ENCODE assay signal across 1 cellular context in the genomic region with DNA sequence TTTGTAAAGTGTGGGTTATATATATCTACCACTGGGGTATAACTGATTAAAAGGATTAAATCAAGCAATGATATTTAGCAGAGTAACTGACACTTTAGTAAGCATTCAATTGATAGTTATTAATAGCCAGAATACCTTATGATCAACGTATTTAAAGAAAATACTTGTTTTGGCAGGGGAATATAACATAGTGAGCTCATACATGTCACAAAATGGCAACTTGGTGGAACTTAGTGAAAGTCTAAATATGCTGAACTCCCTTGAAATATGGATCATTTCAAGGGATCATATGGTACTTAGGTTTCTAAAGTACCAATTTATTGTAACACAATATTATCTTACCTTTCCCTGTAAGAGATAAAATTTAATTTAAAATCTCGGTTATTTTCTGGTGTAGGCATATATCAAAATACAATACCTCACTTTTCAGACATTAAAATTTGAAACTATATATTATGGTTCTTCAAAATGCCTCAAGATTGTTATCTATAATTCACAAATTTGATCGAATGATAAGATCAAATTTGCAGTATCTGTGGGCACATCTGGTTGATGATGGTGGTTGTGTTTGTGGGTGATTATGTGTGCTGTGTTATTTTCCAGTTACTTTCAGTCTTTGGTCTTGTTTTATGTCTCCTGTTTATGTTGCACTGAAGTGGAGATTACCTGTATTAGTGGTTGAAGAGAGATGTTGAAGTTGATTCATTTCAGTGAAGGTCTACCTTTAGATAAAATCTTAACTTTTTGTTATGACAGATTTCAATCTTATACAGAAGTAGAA.
TF ChIP-seq lines count a peak whose summit lies in the region.

No MANE protein-coding gene starts in this region.

TF ChIP-seq in WTC11, 78 proteins besides CTCF, POLR2A, EP300 and RAD21 (continued from another document):
- TF ChIP-seq NR3C1 (CRISPR knock-in tag; conservative IDR thresholded peaks at IDR 0.05; ENCODE audit: low read depth) (no peak), SOX15 (CRISPR knock-in tag; IDR thresholded peaks at IDR 0.05) (no peak), ESRRA (CRISPR knock-in tag; IDR thresholded peaks at IDR 0.05; ENCODE audit: borderline replicate concordance) (no peak), ZNF219 (CRISPR knock-in tag; IDR thresholded peaks at IDR 0.05; ENCODE audit: borderline replicate concordance) (no peak), NFE2L1 (CRISPR knock-in tag; IDR thresholded peaks at IDR 0.05) (no peak), FOXK1 (CRISPR knock-in tag; IDR thresholded peaks at IDR 0.05) (no peak), CBFB (CRISPR knock-in tag; IDR thresholded peaks at IDR 0.05; ENCODE audit: low read depth) (no peak), ZNF232 (CRISPR knock-in tag; IDR thresholded peaks at IDR 0.05) (no peak), TP53 (CRISPR knock-in tag; IDR thresholded peaks at IDR 0.05) (no peak), GRHL2 (CRISPR knock-in tag; IDR thresholded peaks at IDR 0.05; ENCODE audit: insufficient replicate concordance, severe bottlenecking) (no peak), OVOL2 (CRISPR knock-in tag; IDR thresholded peaks at IDR 0.05; ENCODE audit: borderline replicate concordance) (no peak), ZNF423 (CRISPR knock-in tag; IDR thresholded peaks at IDR 0.05) (no peak)
- TF ChIP-seq, protein P1, sequence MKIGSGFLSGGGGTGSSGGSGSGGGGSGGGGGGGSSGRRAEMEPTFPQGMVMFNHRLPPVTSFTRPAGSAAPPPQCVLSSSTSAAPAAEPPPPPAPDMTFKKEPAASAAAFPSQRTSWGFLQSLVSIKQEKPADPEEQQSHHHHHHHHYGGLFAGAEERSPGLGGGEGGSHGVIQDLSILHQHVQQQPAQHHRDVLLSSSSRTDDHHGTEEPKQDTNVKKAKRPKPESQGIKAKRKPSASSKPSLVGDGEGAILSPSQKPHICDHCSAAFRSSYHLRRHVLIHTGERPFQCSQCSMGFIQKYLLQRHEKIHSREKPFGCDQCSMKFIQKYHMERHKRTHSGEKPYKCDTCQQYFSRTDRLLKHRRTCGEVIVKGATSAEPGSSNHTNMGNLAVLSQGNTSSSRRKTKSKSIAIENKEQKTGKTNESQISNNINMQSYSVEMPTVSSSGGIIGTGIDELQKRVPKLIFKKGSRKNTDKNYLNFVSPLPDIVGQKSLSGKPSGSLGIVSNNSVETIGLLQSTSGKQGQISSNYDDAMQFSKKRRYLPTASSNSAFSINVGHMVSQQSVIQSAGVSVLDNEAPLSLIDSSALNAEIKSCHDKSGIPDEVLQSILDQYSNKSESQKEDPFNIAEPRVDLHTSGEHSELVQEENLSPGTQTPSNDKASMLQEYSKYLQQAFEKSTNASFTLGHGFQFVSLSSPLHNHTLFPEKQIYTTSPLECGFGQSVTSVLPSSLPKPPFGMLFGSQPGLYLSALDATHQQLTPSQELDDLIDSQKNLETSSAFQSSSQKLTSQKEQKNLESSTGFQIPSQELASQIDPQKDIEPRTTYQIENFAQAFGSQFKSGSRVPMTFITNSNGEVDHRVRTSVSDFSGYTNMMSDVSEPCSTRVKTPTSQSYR (CRISPR knock-in tag; IDR thresholded peaks at IDR 0.05) = no peak
- TF ChIP-seq, protein P2, sequence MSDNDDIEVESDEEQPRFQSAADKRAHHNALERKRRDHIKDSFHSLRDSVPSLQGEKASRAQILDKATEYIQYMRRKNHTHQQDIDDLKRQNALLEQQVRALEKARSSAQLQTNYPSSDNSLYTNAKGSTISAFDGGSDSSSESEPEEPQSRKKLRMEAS (CRISPR knock-in tag; IDR thresholded peaks at IDR 0.05) = no peak
- TF ChIP-seq, protein P3, sequence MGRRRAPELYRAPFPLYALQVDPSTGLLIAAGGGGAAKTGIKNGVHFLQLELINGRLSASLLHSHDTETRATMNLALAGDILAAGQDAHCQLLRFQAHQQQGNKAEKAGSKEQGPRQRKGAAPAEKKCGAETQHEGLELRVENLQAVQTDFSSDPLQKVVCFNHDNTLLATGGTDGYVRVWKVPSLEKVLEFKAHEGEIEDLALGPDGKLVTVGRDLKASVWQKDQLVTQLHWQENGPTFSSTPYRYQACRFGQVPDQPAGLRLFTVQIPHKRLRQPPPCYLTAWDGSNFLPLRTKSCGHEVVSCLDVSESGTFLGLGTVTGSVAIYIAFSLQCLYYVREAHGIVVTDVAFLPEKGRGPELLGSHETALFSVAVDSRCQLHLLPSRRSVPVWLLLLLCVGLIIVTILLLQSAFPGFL (CRISPR knock-in tag; IDR thresholded peaks at IDR 0.05; ENCODE audit: borderline replicate concordance) = no peak
- TF ChIP-seq, protein P4, sequence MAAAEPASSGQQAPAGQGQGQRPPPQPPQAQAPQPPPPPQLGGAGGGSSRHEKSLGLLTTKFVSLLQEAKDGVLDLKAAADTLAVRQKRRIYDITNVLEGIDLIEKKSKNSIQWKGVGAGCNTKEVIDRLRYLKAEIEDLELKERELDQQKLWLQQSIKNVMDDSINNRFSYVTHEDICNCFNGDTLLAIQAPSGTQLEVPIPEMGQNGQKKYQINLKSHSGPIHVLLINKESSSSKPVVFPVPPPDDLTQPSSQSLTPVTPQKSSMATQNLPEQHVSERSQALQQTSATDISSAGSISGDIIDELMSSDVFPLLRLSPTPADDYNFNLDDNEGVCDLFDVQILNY (CRISPR knock-in tag; IDR thresholded peaks at IDR 0.05) = no peak
- TF ChIP-seq, protein P5, sequence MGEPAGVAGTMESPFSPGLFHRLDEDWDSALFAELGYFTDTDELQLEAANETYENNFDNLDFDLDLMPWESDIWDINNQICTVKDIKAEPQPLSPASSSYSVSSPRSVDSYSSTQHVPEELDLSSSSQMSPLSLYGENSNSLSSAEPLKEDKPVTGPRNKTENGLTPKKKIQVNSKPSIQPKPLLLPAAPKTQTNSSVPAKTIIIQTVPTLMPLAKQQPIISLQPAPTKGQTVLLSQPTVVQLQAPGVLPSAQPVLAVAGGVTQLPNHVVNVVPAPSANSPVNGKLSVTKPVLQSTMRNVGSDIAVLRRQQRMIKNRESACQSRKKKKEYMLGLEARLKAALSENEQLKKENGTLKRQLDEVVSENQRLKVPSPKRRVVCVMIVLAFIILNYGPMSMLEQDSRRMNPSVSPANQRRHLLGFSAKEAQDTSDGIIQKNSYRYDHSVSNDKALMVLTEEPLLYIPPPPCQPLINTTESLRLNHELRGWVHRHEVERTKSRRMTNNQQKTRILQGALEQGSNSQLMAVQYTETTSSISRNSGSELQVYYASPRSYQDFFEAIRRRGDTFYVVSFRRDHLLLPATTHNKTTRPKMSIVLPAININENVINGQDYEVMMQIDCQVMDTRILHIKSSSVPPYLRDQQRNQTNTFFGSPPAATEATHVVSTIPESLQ (CRISPR knock-in tag; IDR thresholded peaks at IDR 0.05) = no peak
- TF ChIP-seq, protein P6, sequence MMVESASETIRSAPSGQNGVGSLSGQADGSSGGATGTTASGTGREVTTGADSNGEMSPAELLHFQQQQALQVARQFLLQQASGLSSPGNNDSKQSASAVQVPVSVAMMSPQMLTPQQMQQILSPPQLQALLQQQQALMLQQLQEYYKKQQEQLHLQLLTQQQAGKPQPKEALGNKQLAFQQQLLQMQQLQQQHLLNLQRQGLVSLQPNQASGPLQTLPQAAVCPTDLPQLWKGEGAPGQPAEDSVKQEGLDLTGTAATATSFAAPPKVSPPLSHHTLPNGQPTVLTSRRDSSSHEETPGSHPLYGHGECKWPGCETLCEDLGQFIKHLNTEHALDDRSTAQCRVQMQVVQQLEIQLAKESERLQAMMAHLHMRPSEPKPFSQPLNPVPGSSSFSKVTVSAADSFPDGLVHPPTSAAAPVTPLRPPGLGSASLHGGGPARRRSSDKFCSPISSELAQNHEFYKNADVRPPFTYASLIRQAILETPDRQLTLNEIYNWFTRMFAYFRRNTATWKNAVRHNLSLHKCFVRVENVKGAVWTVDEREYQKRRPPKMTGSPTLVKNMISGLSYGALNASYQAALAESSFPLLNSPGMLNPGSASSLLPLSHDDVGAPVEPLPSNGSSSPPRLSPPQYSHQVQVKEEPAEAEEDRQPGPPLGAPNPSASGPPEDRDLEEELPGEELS (CRISPR knock-in tag; IDR thresholded peaks at IDR 0.05) = no peak
